Comparison of ENCODE assay signal across 18 cellular contexts in genomic region chr14:99033951-99034350, GRCh38.
DNase-seq lines count a peak whose midpoint lies in the region; ATAC-seq lines count a peak whose summit lies in the region.
"Had no signal": no experiment of that assay in that cellular context is flagged by ENCODE, and none has a peak within 500 bp of the region (broad histone marks: within the 10 kb centered on the region; RNA-seq: fewer than 3 reads in every experiment).

No MANE protein-coding gene starts in this region.

- peaks cover 7% of the 10 kb centered on the region for H3K36me3 Mint-ChIP-seq in dendritic cell treated with granulocyte-macrophage colony-stimulating factor and Interleukin-4, amounts not matched to agents 40 ng/mL and 50 ng/mL, for 4 days (ENCODE audit: low read depth)
- H3K36me3 Mint-ChIP-seq: CD8-positive, alpha-beta T cell had no signal

- peaks cover 12% of the 10 kb centered on the region for H3K9me3 Mint-ChIP-seq in dendritic cell treated with granulocyte-macrophage colony-stimulating factor and Interleukin-4, amounts not matched to agents 40 ng/mL and 50 ng/mL, for 4 days
- H3K9me3 Mint-ChIP-seq: CD8-positive, alpha-beta T cell had no signal

- no peaks in the 10 kb centered on the region for H3K27me3 Mint-ChIP-seq in dendritic cell treated with granulocyte-macrophage colony-stimulating factor and Interleukin-4, amounts not matched to agents 40 ng/mL and 50 ng/mL, for 4 days

- peak overlapping the region; percentile 94 for H3K27ac Mint-ChIP-seq in dendritic cell treated with granulocyte-macrophage colony-stimulating factor and Interleukin-4, amounts not matched to agents 40 ng/mL and 50 ng/mL, for 4 days
- H3K27ac Mint-ChIP-seq: CD8-positive, alpha-beta T cell; GM23338; HFFc6 had no signal

- DNase-seq in activated effector memory CD4-positive, alpha-beta T cell treated with anti-CD3 and anti-CD28 coated beads, Interleukin-2, amount 50 U/mL, for 16 hours, result peak; percentile 51
- no peak for DNase-seq in activated effector memory CD4-positive, alpha-beta T cell treated with Interleukin-2 at 50 U/mL for 16 hours
- DNase-seq in mesenteric fat pad (ENCODE audit: low spot score), result peak; percentile 79
- DNase-seq in C1 segment of cervical spinal cord (lab: John Stamatoyannopoulos, UW), result no peak
- DNase-seq in NCI-H446 (lab: John Stamatoyannopoulos, UW), result no peak
- DNase-seq: 8988T; Calu3; CD8-positive, alpha-beta T cell; DND-41; EL; H7; HFFc6; IMR-90 had no signal

- H3K4me3 Mint-ChIP-seq in dendritic cell treated with granulocyte-macrophage colony-stimulating factor and Interleukin-4, amounts not matched to agents 40 ng/mL and 50 ng/mL, for 4 days, result no peak overlapping the region
- H3K4me3 Mint-ChIP-seq: CD8-positive, alpha-beta T cell; GM23338; HFFc6 had no signal

- H3K4me1 Mint-ChIP-seq in dendritic cell treated with granulocyte-macrophage colony-stimulating factor and Interleukin-4, amounts not matched to agents 40 ng/mL and 50 ng/mL, for 4 days (ENCODE audit: low read depth), result peaks cover 46% of the 10 kb centered on the region

- ATAC-seq in GM21390 (IDR thresholded peaks at IDR 0.05; ENCODE audit: unreplicated experiment), result no peak
- ATAC-seq: CD8-positive, alpha-beta T cell; GM12878; GM23338; HCT116 had no signal

- intact Hi-C loops in dendritic cell treated with granulocyte-macrophage colony-stimulating factor and Interleukin-4, amounts not matched to agents 40 ng/mL and 50 ng/mL, for 4 days (cut with micrococcal nuclease), result loop anchor here (10.0 kb wide), 2 partner anchors 451 to 1489 kb away; partner anchors contain the start of genes CCNK and SETD3

Comparison
In these comparisons a context has a peak if more than half of its experiments do, and no peak if none do; other contexts are left out.
1. DNase-seq: peak in activated effector memory CD4-positive, alpha-beta T cell treated with anti-CD3 and anti-CD28 coated beads, Interleukin-2, amount 50 U/mL, for 16 hours (single experiment) and mesenteric fat pad (single experiment); none in activated effector memory CD4-positive, alpha-beta T cell treated with Interleukin-2 at 50 U/mL for 16 hours (single experiment), C1 segment of cervical spinal cord (0 of 14) and NCI-H446 (0 of 2).